In genomic region chr3:156552973-156553372, GRCh38 we compare ENCODE assay signal across 10 cellular contexts. TPM values are rescaled to one million over a fixed set of nuclear protein-coding genes. Genes with fewer than 3 reads are reported as not detected.
A peak's percentile ranks its signal among the peaks of the same experiment; 100 is the strongest.
DNase-seq lines count a peak whose midpoint lies in the region; ATAC-seq, FAIRE-seq and TF ChIP-seq lines count a peak whose summit lies in the region.
"Had no signal": no experiment of that assay in that cellular context is flagged by ENCODE, and none has a peak within 500 bp of the region (broad histone marks: within the 10 kb centered on the region; RNA-seq: fewer than 3 reads in every experiment).

No MANE protein-coding gene starts in this region.

- TF ChIP-seq CTCF in A549 (IDR thresholded peaks at IDR 0.05) (no peak), GM12865 (IDR thresholded peaks at IDR 0.05; ENCODE audit: insufficient read depth, low read depth, low read length, missing control alignments) (no peak)

- H3K4me1 Mint-ChIP-seq in activated T-helper 17 cell treated with anti-CD3 and anti-CD28 coated beads, Interleukin-2, amount 50 U/mL, for 72 hours = peaks cover 29% of the 10 kb centered on the region
- H3K4me1 Mint-ChIP-seq in immature natural killer cell = peaks cover 36 to 70% of the 10 kb centered on the region in 2 donors

- peak overlapping the region; percentile 91 for H3K27ac Mint-ChIP-seq in activated T-helper 17 cell treated with anti-CD3 and anti-CD28 coated beads, Interleukin-2, amount 50 U/mL, for 72 hours
- H3K27ac Mint-ChIP-seq in immature natural killer cell = no peak overlapping the region

- DNase-seq in A549 (ENCODE audit: low read depth in 1 of 2, low spot score in 1 of 2) = no peak
- no peak for DNase-seq in GM12865 (ENCODE audit: low read depth)
- no peak for DNase-seq in immature natural killer cell
- DNase-seq in head of caudate nucleus = no peak
- DNase-seq: activated CD4-positive, CD25-positive, alpha-beta regulatory T cell; mucosa of descending colon had no signal

- no peaks in the 10 kb centered on the region for H3K9me3 ChIP-seq in A549
- H3K9me3 ChIP-seq: mucosa of descending colon had no signal

- no peak for TF ChIP-seq EP300 in A549 (IDR thresholded peaks at IDR 0.05)

- peak overlapping the region; percentile 86 for H3K4me2 ChIP-seq in A549

- no peaks in the 10 kb centered on the region for H3K9me3 Mint-ChIP-seq in activated T-helper 17 cell treated with anti-CD3 and anti-CD28 coated beads, Interleukin-2, amount 50 U/mL, for 72 hours
- no peaks in the 10 kb centered on the region for H3K9me3 Mint-ChIP-seq in immature natural killer cell

- POLR2A ChIA-PET in A549 (lab: Yijun Ruan, JAX) = no interaction called here

- H3K36me3 Mint-ChIP-seq in activated T-helper 17 cell treated with anti-CD3 and anti-CD28 coated beads, Interleukin-2, amount 50 U/mL, for 72 hours (ENCODE audit: low read depth) = peaks cover 63% of the 10 kb centered on the region
- peaks cover 4 to 29% (median 11%) of the 10 kb centered on the region in 3 donors for H3K36me3 Mint-ChIP-seq in immature natural killer cell

- no peak for FAIRE-seq in A549 (lab: Jason Lieb, UNC)

- H3K27ac ChIP-seq in A549 = no peak overlapping the region

- TF ChIP-seq RAD21 in A549 (conservative IDR thresholded peaks at IDR 0.05 in 1 of 2, IDR thresholded peaks at IDR 0.05 in 1 of 2) = no peak

- CTCF ChIA-PET in A549 (lab: Yijun Ruan, JAX) = interaction anchor here (1.5 to 4.1 kb wide), 4 partner anchors 10 to 585 kb away, joined by 4 to 25 read pairs (median 16); partner anchors contain the start of gene TIPARP

- peak overlapping the region; percentile 87 for H3K4me3 Mint-ChIP-seq in activated T-helper 17 cell treated with anti-CD3 and anti-CD28 coated beads, Interleukin-2, amount 50 U/mL, for 72 hours
- peak overlapping the region; percentile 50 to 97 (median 94) for H3K4me3 Mint-ChIP-seq in immature natural killer cell

- no peak for TF ChIP-seq POLR2A in A549 (IDR thresholded peaks at IDR 0.05; ENCODE audit: low read length)
- no peak for TF ChIP-seq POLR2A in GM18505 (IDR thresholded peaks at IDR 0.05; ENCODE audit: borderline replicate concordance, extremely low read depth, insufficient read depth, insufficient read length)

- 87% methylated on average over 2 of the region's 2 CpGs for WGBS in A549 (ENCODE audit: missing lambda C conversion rate)

- peaks cover 16% of the 10 kb centered on the region; the same call in 2 of the 3 replicates for H3K4me1 ChIP-seq in A549

- ATAC-seq in A549 (no peak), HG03571 (IDR thresholded peaks at IDR 0.05; ENCODE audit: unreplicated experiment) (no peak), GM18873 (IDR thresholded peaks at IDR 0.05; ENCODE audit: low FRiP score, unreplicated experiment) (no peak), GM18505 (IDR thresholded peaks at IDR 0.05; ENCODE audit: unreplicated experiment) (no peak)
- no peak for ATAC-seq in activated T-helper 17 cell treated with anti-CD3 and anti-CD28 coated beads, Interleukin-2, amount 50 U/mL, for 72 hours (replicated peaks)
- ATAC-seq: mucosa of descending colon had no signal

- peak overlapping the region; percentile 61; the same call in 2 of the 3 replicates for H3K4me3 ChIP-seq in A549
- H3K4me3 ChIP-seq in GM12865 (ENCODE audit: low read depth, low read length) = peak overlapping the region; percentile 98
- H3K4me3 ChIP-seq: mucosa of descending colon had no signal

- intact Hi-C loops in head of caudate nucleus (cut with DNase I) = loop anchor here (10.0 kb wide), 1 partner anchor 582 kb away; no protein-coding TSS in a partner anchor

- no peaks in the 10 kb centered on the region for H3K27me3 Mint-ChIP-seq in activated T-helper 17 cell treated with anti-CD3 and anti-CD28 coated beads, Interleukin-2, amount 50 U/mL, for 72 hours
- H3K27me3 Mint-ChIP-seq in immature natural killer cell (ENCODE audit: low read depth in 3 of 3) = peaks cover 6 to 11% (median 8%) of the 10 kb centered on the region in 3 donors

TF ChIP-seq in A549, 52 proteins besides CTCF, POLR2A, EP300 and RAD21:
- TF ChIP-seq MAZ (IDR thresholded peaks at IDR 0.05; ENCODE audit: borderline replicate concordance, low read depth, low read length) (no peak), JUN (IDR thresholded peaks at IDR 0.05) (no peak), RNF2 (IDR thresholded peaks at IDR 0.05; ENCODE audit: borderline replicate concordance, low read depth) (no peak), CHD2 (IDR thresholded peaks at IDR 0.05; ENCODE audit: low read length, partially characterized antibody) (no peak), REST (IDR thresholded peaks at IDR 0.05) (no peak), HOXB13 (CRISPR knock-in tag; IDR thresholded peaks at IDR 0.05; ENCODE audit: low read depth) (no peak), ZNF302 (CRISPR knock-in tag; IDR thresholded peaks at IDR 0.05) (no peak), ATOH8 (CRISPR knock-in tag; IDR thresholded peaks at IDR 0.05; ENCODE audit: low read depth) (no peak)
- TF ChIP-seq, protein P1, sequence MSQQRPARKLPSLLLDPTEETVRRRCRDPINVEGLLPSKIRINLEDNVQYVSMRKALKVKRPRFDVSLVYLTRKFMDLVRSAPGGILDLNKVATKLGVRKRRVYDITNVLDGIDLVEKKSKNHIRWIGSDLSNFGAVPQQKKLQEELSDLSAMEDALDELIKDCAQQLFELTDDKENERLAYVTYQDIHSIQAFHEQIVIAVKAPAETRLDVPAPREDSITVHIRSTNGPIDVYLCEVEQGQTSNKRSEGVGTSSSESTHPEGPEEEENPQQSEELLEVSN (IDR thresholded peaks at IDR 0.05; ENCODE audit: borderline replicate concordance, low read depth) = no peak
TF ChIP-seq in A549: peak in this region for 0.

RNA-seq across cellular contexts. Expression of gene SSR3, which starts 1.9 kb away (rescaled TPM):
- polyA plus RNA-seq in A549 (2011; rRNA removed) = 187 and 242 TPM in 2 replicates
- 74.2 and 85.7 TPM in 2 replicates for polyA plus RNA-seq in A549 (2012; cell fraction: cytosol; rRNA removed)
- 22.4 and 26.7 TPM in 2 replicates for polyA plus RNA-seq in A549 (2012; cell fraction: nucleus; rRNA removed)
- 154 to 166 TPM (median 156 TPM) in 3 replicates for polyA plus RNA-seq in A549 (2017; fragmentation: RNase III; extraction: RNeasy Plus Mini Kit Qiagen cat#74134 plus additional on column Dnase treatment)
- polyA minus RNA-seq in A549 (2011; rRNA and poly(A)+ RNA removed) = 207 and 305 TPM in 2 replicates
- 100 to 1,000 TPM; 140 to 188 TPM for total RNA-seq in activated T-helper 17 cell treated with anti-CD3 and anti-CD28 coated beads, Interleukin-2, amount 50 U/mL, for 72 hours
- polyA plus RNA-seq in immature natural killer cell = 100 to 1,000 TPM in 1 of 3 donors, 10 to 100 TPM in 2; 83.8 to 121 (median 93.9) TPM
